Comparison of ENCODE assay signal across 1 cellular context in the genomic region with DNA sequence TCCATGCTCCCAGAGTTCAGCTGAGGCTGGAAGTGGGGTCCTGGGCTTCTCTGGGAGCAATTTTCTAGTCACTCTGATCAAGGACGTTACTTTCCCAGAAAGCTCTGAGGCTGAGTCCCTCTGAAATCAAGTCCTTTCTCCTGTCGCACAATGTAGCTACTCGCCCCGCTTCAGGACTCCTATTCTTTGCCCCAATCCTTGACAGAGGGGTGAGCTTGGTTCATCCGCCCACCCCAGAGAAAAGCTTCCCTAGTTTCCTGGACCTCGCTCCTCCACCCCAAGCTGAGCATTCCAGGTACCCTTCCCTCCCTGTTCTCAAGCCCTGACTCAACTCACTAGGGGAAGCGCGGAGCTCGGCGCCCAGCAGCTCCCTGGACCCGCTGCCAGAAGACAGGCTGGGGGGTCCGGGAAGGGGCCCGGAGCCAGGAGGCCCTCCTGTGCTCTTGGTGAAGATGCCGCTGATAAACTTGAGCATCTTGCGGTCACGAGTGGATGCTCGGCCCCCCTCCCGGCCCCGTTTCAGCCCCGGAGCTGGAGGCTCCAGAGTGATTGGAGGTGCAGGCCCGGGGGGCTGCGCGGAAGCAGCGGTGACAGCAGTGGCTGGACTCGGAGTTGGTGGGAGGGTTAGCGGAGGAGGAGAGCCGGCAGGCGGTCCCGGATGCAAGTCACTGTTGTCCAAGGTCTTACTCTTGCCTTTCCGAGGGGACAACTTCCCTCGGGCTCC.
TF ChIP-seq lines count a peak whose summit lies in the region.

No MANE protein-coding gene starts in this region.

TF ChIP-seq in IMR-90, 13 proteins besides CTCF, POLR2A, EP300 and RAD21:
- TF ChIP-seq, protein P1, sequence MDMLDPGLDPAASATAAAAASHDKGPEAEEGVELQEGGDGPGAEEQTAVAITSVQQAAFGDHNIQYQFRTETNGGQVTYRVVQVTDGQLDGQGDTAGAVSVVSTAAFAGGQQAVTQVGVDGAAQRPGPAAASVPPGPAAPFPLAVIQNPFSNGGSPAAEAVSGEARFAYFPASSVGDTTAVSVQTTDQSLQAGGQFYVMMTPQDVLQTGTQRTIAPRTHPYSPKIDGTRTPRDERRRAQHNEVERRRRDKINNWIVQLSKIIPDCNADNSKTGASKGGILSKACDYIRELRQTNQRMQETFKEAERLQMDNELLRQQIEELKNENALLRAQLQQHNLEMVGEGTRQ (IDR thresholded peaks at IDR 0.05; ENCODE audit: low read depth, low read length) = no peak
- TF ChIP-seq NFE2L2 (IDR thresholded peaks at IDR 0.05; ENCODE audit: low read depth, low read length) (no peak), MAFK (IDR thresholded peaks at IDR 0.05; ENCODE audit: low read depth, low read length) (no peak), MAZ (IDR thresholded peaks at IDR 0.05; ENCODE audit: borderline replicate concordance, low read depth, low read length) (no peak), CHD1 (IDR thresholded peaks at IDR 0.05; ENCODE audit: low read depth, low read length) (no peak), CEBPB (IDR thresholded peaks at IDR 0.05; ENCODE audit: low read depth, low read length) (no peak), BHLHE40 (IDR thresholded peaks at IDR 0.05; ENCODE audit: low read depth, low read length) (no peak), ELK1 (IDR thresholded peaks at IDR 0.05; ENCODE audit: borderline replicate concordance, low read depth, low read length) (no peak), RCOR1 (IDR thresholded peaks at IDR 0.05; ENCODE audit: insufficient replicate concordance, low read length) (no peak), MXI1 (IDR thresholded peaks at IDR 0.05; ENCODE audit: borderline replicate concordance, low read depth, low read length) (no peak), FOS (IDR thresholded peaks at IDR 0.05; ENCODE audit: low read depth, low read length) (no peak), RFX5 (IDR thresholded peaks at IDR 0.05; ENCODE audit: low read depth, low read length) (no peak), SMC3 (IDR thresholded peaks at IDR 0.05; ENCODE audit: low read depth, low read length) (no peak)
